ENCODE assay signal across 14 cellular contexts in genomic region chr5:138028262-138028976, GRCh38. TPM values are rescaled to one million over a fixed set of nuclear protein-coding genes. Genes with fewer than 3 reads are reported as not detected.
"Had no signal": no experiment of that assay in that cellular context is flagged by ENCODE, and none has a peak within 500 bp of the region (broad histone marks: within the 10 kb centered on the region; RNA-seq: fewer than 3 reads in every experiment).

No MANE protein-coding gene starts in this region.

RNA-seq across cellular contexts. Expression of gene WNT8A, which starts 55.4 kb away (rescaled TPM):
- total RNA-seq: activated naive CD4-positive, alpha-beta T cell treated with anti-CD3 and anti-CD28 coated beads for 36 hours; activated T-helper 2 cell treated with anti-CD3 and anti-CD28 coated beads, Interferon-gamma antibody, Interleukin-2, Interleukin-4, amounts not matched to agents 10 μg/mL and 5 μg/mL and 100 μg/mL, durations not matched to agents 14 hours and 24 hours and 36 hours; astrocyte; bronchial epithelial cell; chondrocyte; dermis microvascular lymphatic vessel endothelial cell; epithelial cell of proximal tubule; heart left ventricle; liver; omental fat pad; right cardiac atrium; suprapubic skin had no signal
- polyA plus RNA-seq: adipose tissue, heart left ventricle, immature natural killer cell, liver, right cardiac atrium had no signal
